In the genomic region with DNA sequence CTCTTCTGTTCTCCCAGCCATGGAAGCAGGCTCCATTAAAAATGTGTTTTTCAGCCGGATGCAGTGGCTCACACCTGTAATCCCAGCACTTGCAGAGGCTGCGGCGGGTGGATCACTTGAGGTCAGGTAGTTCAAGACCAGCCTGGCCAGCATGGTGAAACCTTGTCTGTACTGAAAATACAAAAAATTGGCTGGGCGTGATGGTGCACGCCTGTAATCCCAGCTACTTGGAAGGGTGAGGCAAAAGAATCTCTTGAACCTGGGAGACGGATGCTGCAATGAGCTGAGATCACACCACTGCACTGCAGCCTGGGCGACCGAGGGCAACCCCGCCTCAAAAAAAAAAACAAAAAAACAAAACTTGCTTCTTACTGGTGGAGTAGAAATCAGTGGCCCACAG, we compare ENCODE assay signal across 21 cellular contexts. TPM values are rescaled to one million over a fixed set of nuclear protein-coding genes. Genes with fewer than 3 reads are reported as not detected.
A peak's percentile ranks its signal among the peaks of the same experiment; 100 is the strongest.
DNase-seq lines count a peak whose midpoint lies in the region; ATAC-seq and TF ChIP-seq lines count a peak whose summit lies in the region.
"Had no signal": no experiment of that assay in that cellular context is flagged by ENCODE, and none has a peak within 500 bp of the region (broad histone marks: within the 10 kb centered on the region; RNA-seq: fewer than 3 reads in every experiment).

No MANE protein-coding gene starts in this region.

- 90 to 97% methylated on average over 9 of the region's 9 CpGs for WGBS in sigmoid colon, 2 donors

- peak; percentile 50 for ATAC-seq in foreskin keratinocyte
- ATAC-seq in GM18868 (IDR thresholded peaks at IDR 0.05; ENCODE audit: unreplicated experiment): no peak
- ATAC-seq: GM23338 had no signal

- H3K27me3 ChIP-seq in foreskin keratinocyte (no peaks in the 10 kb centered on the region), sigmoid colon (no peaks in the 10 kb centered on the region)
- H3K27me3 ChIP-seq: MG63 had no signal

- H3K4me1 ChIP-seq in foreskin keratinocyte: peaks cover 11% of the 10 kb centered on the region
- H3K4me1 ChIP-seq in sigmoid colon: peaks cover 0 to 21% (median 7%) of the 10 kb centered on the region in 4 donors

- intact Hi-C loops in sigmoid colon (cut with DNase I): loop anchor here (5.0 kb wide), 1 partner anchor 71 kb away; no protein-coding TSS in a partner anchor

- H3K27ac ChIP-seq in foreskin keratinocyte: peak overlapping the region; percentile 30
- peak overlapping the region; percentile 70 to 77 (median 74) for H3K27ac ChIP-seq in sigmoid colon
- H3K27ac ChIP-seq: 22Rv1 had no signal

- no peaks in the 10 kb centered on the region for H3K9me3 ChIP-seq in sigmoid colon
- H3K9me3 ChIP-seq: MG63 had no signal

- no peak for TF ChIP-seq EP300 in sigmoid colon (IDR thresholded peaks at IDR 0.05)

- TF ChIP-seq CTCF in foreskin keratinocyte (conservative IDR thresholded peaks at IDR 0.05): no peak
- no peak for TF ChIP-seq CTCF in sigmoid colon (IDR thresholded peaks at IDR 0.05)

- H3K4me3 ChIP-seq in sigmoid colon: no peak overlapping the region
- H3K4me3 ChIP-seq: GM23338, MG63 had no signal

- peak; percentile 46 for DNase-seq in DMS79 (lab: John Stamatoyannopoulos, UW)
- DNase-seq in DMS79 treated with DMSO at 0.1 percent for 48 hours (lab: John Stamatoyannopoulos, UW): no peak
- peak; percentile 55 to 77 for DNase-seq in foreskin keratinocyte
- DNase-seq in sigmoid colon: no peak
- no peak for DNase-seq in NCI-H1048 (lab: John Stamatoyannopoulos, UW)
- no peak for DNase-seq in activated gamma-delta T cell treated with Interleukin-2 at 50 U/mL for 16 hours
- no peak for DNase-seq in DMS 273 (lab: John Stamatoyannopoulos, UW; ENCODE audit: unreplicated experiment)
- DNase-seq: AML-193, GDM1, HCEC 1CT, Karpas-422, MG63, NCI-H1092, NCI-H146, NCI-H2081, NCI-H510A, NCI-H774, Right ventricle myocardium superior had no signal

- peaks cover 3 to 16% (median 7%) of the 10 kb centered on the region in 4 donors for H3K36me3 ChIP-seq in sigmoid colon
- H3K36me3 ChIP-seq: MG63 had no signal

- no peak for TF ChIP-seq POLR2A in sigmoid colon (IDR thresholded peaks at IDR 0.05)

RNA-seq across cellular contexts. Expression of a gene that starts 39.8 kb away (rescaled TPM):
- total RNA-seq in foreskin keratinocyte (12.4 and 12.9 TPM in 2 replicates), sigmoid colon (10 to 100 TPM; 10.7 to 13.0 (median 11.9) TPM)
- polyA plus RNA-seq in foreskin keratinocyte (9.9 and 11.4 TPM in 2 replicates), sigmoid colon (1 to 10 TPM; 6.9 to 8.4 (median 8.3) TPM)

RNA-seq across cellular contexts. Expression of a gene that starts 54.4 kb away (rescaled TPM):
- 4.3 and 6.4 TPM in 2 replicates for total RNA-seq in foreskin keratinocyte
- polyA plus RNA-seq in foreskin keratinocyte: 3.9 and 5.0 TPM in 2 replicates
- 10 to 100 TPM in 1 of 4 donors, 1 to 10 TPM in 3; 1.8 to 11.6 (median 4.0) TPM for total RNA-seq in sigmoid colon
- 10 to 100 TPM; 28.9 to 31.8 (median 29.4) TPM for polyA plus RNA-seq in sigmoid colon

Comparison
In these comparisons a context has a peak if more than half of its experiments do, and no peak if none do; other contexts are left out.
1. DNase-seq: peak in DMS79 (single experiment) and foreskin keratinocyte (2 of 2); none in DMS79 treated with DMSO at 0.1 percent for 48 hours (single experiment), sigmoid colon (single experiment), NCI-H1048 (single experiment), activated gamma-delta T cell treated with Interleukin-2 at 50 U/mL for 16 hours (single experiment) and DMS 273 (single experiment).